18 cellular contexts compared by ENCODE assay signal in the genomic region with DNA sequence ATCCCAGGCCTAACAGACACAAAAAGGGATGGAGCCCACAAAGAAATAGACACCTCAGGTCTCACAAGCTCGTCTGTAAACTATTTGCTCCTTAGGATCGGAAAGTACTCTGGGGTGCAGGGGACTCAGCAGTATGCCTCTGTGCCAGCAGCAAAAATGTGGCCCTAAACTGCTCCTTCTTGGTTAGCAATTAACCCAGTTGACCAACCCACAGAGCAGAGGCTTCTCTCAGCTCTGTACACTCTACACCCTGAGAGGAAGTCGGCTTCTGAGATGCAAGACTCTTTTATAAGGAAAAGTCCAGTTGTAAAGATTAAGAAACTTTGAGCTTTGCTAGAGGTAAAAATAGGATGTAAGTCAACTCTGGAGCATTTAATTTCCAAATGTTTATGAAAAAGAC.
A peak's percentile ranks its signal among the peaks of the same experiment; 100 is the strongest.
DNase-seq lines count a peak whose midpoint lies in the region; ATAC-seq and TF ChIP-seq lines count a peak whose summit lies in the region.
"Had no signal": no experiment of that assay in that cellular context is flagged by ENCODE, and none has a peak within 500 bp of the region (broad histone marks: within the 10 kb centered on the region; RNA-seq: fewer than 3 reads in every experiment).

No MANE protein-coding gene starts in this region.

- no peak overlapping the region for H2AFZ ChIP-seq in IMR-90 (replicated peaks; ENCODE audit: low read length, poor library complexity)
- H2AFZ ChIP-seq: parathyroid adenoma had no signal

- H4K20me1 ChIP-seq in IMR-90 (ENCODE audit: insufficient read depth, low read length): no peaks in the 10 kb centered on the region; the same call in 1 of the 2 replicates

- no peak overlapping the region for H2BK120ac ChIP-seq in IMR-90 (ENCODE audit: low read depth, low read length)

- no peaks in the 10 kb centered on the region for H3K36me3 ChIP-seq in IMR-90 (ENCODE audit: control insufficient read depth, insufficient read depth, low read length)

- in situ Hi-C loops in IMR-90 (cut with MboI; ENCODE audit: low sequenced_read_pairs) (no loop called here), GM13977 (cut with MboI; ENCODE audit: low pct_unique_long_range_greater_than_20kb, low sequenced_read_pairs, unreplicated experiment) (no loop called here)

- no peak overlapping the region for H2BK5ac ChIP-seq in IMR-90 (ENCODE audit: low read depth, low read length, poor library complexity, severe bottlenecking)

- 0 out of 2 replicates have a peak, but pooled peaks cover 2% of the 10 kb centered on the region for H3K4me1 ChIP-seq in IMR-90 (ENCODE audit: control insufficient read depth, insufficient read depth, low read length)
- H3K4me1 ChIP-seq: Caco-2, parathyroid adenoma had no signal

- H4K91ac ChIP-seq in IMR-90 (ENCODE audit: insufficient read depth, low read depth, low read length): no peak overlapping the region

- no peak for DNase-seq in IMR-90
- DNase-seq in SW 1271 (lab: John Stamatoyannopoulos, UW): no peak
- no peak for DNase-seq in stimulated activated CD4-positive, alpha-beta T cell treated with anti-CD3 and anti-CD28 coated beads, Interleukin-12 subunit alpha, Interleukin-12 subunit beta, amount 100 ng/mL, for 4 hours
- DNase-seq in GM13977 (ENCODE audit: low spot score): no peak
- DNase-seq in NCI-H1930 (lab: John Stamatoyannopoulos, UW): no peak
- DNase-seq: activated CD4-positive, CD25-positive, alpha-beta regulatory T cell treated with anti-CD3 and anti-CD28 coated beads, Interleukin-2, amount 50 U/mL, for 72 hours; activated naive CD8-positive, alpha-beta T cell treated with anti-CD3 and anti-CD28 coated beads for 36 hours; activated T-cell treated with anti-CD3 and anti-CD28 coated beads for 4 hours; Caco-2; head of caudate nucleus; KBM-7; kidney glomerular epithelial cell; NCI-H1436; NCI-H446 treated with DMSO at 0.1 percent for 48 hours had no signal

- H2AK5ac ChIP-seq in IMR-90 (ENCODE audit: low read depth, low read length): no peak overlapping the region

- POLR2A ChIA-PET in IMR-90 (lab: Charles Lee; ENCODE audit: unreplicated experiment): no interaction called here

- no peak overlapping the region for H3K4ac ChIP-seq in IMR-90 (ENCODE audit: low read depth, low read length)

- no peaks in the 10 kb centered on the region; the same call in 1 of the 2 replicates for H3K27me3 ChIP-seq in IMR-90 (ENCODE audit: control insufficient read depth, insufficient read depth, low read length)

- no peak overlapping the region for H3K56ac ChIP-seq in IMR-90 (ENCODE audit: extremely low read depth, insufficient read depth, low read length)

- H3K4me2 ChIP-seq in IMR-90 (ENCODE audit: low read depth, low read length): no peak overlapping the region

- H2BK15ac ChIP-seq in IMR-90 (ENCODE audit: low read depth, low read length): no peak overlapping the region

- no peaks in the 10 kb centered on the region for H3K9me3 ChIP-seq in IMR-90 (ENCODE audit: control insufficient read depth, insufficient read depth, low read length)
- H3K9me3 ChIP-seq: Caco-2 had no signal

- intact Hi-C loops in IMR-90 (cut with micrococcal nuclease): no loop called here

- H4K5ac ChIP-seq in IMR-90 (ENCODE audit: low read depth, low read length): no peak overlapping the region

- CTCF ChIA-PET in IMR-90 (lab: Yijun Ruan, JAX): no interaction called here

- BruUV-seq in IMR-90 (replicated peaks; lab: Mats Ljungman, UMichigan): no TSS peak

- peak overlapping the region in 1 of 2 experiments; percentile 48; a peak in 1 of 4 replicates for H4K8ac ChIP-seq in IMR-90 (ENCODE audit: low read depth in 2 of 2, low read length in 2 of 2)

- H3K14ac ChIP-seq in IMR-90 (replicated peaks; ENCODE audit: low read depth, low read length): peak overlapping the region; percentile 29; the same call in 1 of the 2 replicates

- TF ChIP-seq RAD21 in IMR-90 (IDR thresholded peaks at IDR 0.05; ENCODE audit: low read length): no peak

- WGBS in IMR-90 (ENCODE audit: extremely low coverage in 2 of 2, insufficient read length in 1 of 2), 2 experiments: 40% methylated on average over 1 of the region's 3 CpGs; no CpG with 5 or more reads in 1 of the 2 experiments

- no peak overlapping the region for H3K4me3 ChIP-seq in IMR-90 (ENCODE audit: insufficient read depth, low read depth, low read length)

- peak overlapping the region; percentile 23 for H2AK9ac ChIP-seq in IMR-90 (replicated peaks; ENCODE audit: low read depth, low read length, poor library complexity)

- TF ChIP-seq POLR2A in IMR-90 (IDR thresholded peaks at IDR 0.05; ENCODE audit: low read depth, low read length): no peak

- no peaks in the 10 kb centered on the region for H3K79me1 ChIP-seq in IMR-90 (ENCODE audit: low read depth in 1 of 2, low read length in 2 of 2)

- TF ChIP-seq CTCF in IMR-90 (conservative IDR thresholded peaks at IDR 0.05; ENCODE audit: low read depth, low read length) (no peak), GM13977 (IDR thresholded peaks at IDR 0.05; ENCODE audit: extremely low read depth, insufficient read depth, missing control alignments) (no peak)

- no peak overlapping the region for H3K23ac ChIP-seq in IMR-90 (ENCODE audit: low read depth, low read length)

- no peak overlapping the region for H3K18ac ChIP-seq in IMR-90 (ENCODE audit: low read depth, low read length)

- dilution Hi-C loops in IMR-90 (cut with HindIII; ENCODE audit: low sequenced_read_pairs, unreplicated experiment): no loop called here

- no peak overlapping the region for H3K9ac ChIP-seq in IMR-90 (ENCODE audit: low read depth, low read length)
- H3K9ac ChIP-seq: parathyroid adenoma had no signal

- H3K27ac ChIP-seq in IMR-90 (ENCODE audit: insufficient read depth, low read length): no peak overlapping the region
- H3K27ac ChIP-seq: parathyroid adenoma had no signal

- peak; percentile 86 for ATAC-seq in GM18498 (IDR thresholded peaks at IDR 0.05; ENCODE audit: unreplicated experiment)
- ATAC-seq in GM19452 (IDR thresholded peaks at IDR 0.05; ENCODE audit: unreplicated experiment): peak; percentile 88
- ATAC-seq in HG02938 (IDR thresholded peaks at IDR 0.05; ENCODE audit: unreplicated experiment): peak; percentile 73
- no peak for ATAC-seq in IMR-90 (ENCODE audit: low read depth)

- H2BK20ac ChIP-seq in IMR-90 (ENCODE audit: low read depth, low read length): no peak overlapping the region

- no peaks in the 10 kb centered on the region for H3K9me1 ChIP-seq in IMR-90 (ENCODE audit: insufficient read depth, low read length)

TF ChIP-seq in IMR-90, 13 proteins besides CTCF, POLR2A, EP300 and RAD21:
- TF ChIP-seq RCOR1 (IDR thresholded peaks at IDR 0.05; ENCODE audit: insufficient replicate concordance, low read length) (no peak), MAFK (IDR thresholded peaks at IDR 0.05; ENCODE audit: low read depth, low read length) (no peak), NFE2L2 (IDR thresholded peaks at IDR 0.05; ENCODE audit: low read depth, low read length) (no peak), MXI1 (IDR thresholded peaks at IDR 0.05; ENCODE audit: borderline replicate concordance, low read depth, low read length) (no peak), RFX5 (IDR thresholded peaks at IDR 0.05; ENCODE audit: low read depth, low read length) (no peak), MAZ (IDR thresholded peaks at IDR 0.05; ENCODE audit: borderline replicate concordance, low read depth, low read length) (no peak), CHD1 (IDR thresholded peaks at IDR 0.05; ENCODE audit: low read depth, low read length) (no peak), SMC3 (IDR thresholded peaks at IDR 0.05; ENCODE audit: low read depth, low read length) (no peak), BHLHE40 (IDR thresholded peaks at IDR 0.05; ENCODE audit: low read depth, low read length) (no peak), FOS (IDR thresholded peaks at IDR 0.05; ENCODE audit: low read depth, low read length) (no peak), CEBPB (IDR thresholded peaks at IDR 0.05; ENCODE audit: low read depth, low read length) (no peak)
- TF ChIP-seq, protein P1, sequence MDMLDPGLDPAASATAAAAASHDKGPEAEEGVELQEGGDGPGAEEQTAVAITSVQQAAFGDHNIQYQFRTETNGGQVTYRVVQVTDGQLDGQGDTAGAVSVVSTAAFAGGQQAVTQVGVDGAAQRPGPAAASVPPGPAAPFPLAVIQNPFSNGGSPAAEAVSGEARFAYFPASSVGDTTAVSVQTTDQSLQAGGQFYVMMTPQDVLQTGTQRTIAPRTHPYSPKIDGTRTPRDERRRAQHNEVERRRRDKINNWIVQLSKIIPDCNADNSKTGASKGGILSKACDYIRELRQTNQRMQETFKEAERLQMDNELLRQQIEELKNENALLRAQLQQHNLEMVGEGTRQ (IDR thresholded peaks at IDR 0.05; ENCODE audit: low read depth, low read length): no peak
- TF ChIP-seq, protein P2, sequence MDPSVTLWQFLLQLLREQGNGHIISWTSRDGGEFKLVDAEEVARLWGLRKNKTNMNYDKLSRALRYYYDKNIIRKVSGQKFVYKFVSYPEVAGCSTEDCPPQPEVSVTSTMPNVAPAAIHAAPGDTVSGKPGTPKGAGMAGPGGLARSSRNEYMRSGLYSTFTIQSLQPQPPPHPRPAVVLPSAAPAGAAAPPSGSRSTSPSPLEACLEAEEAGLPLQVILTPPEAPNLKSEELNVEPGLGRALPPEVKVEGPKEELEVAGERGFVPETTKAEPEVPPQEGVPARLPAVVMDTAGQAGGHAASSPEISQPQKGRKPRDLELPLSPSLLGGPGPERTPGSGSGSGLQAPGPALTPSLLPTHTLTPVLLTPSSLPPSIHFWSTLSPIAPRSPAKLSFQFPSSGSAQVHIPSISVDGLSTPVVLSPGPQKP (IDR thresholded peaks at IDR 0.05; ENCODE audit: borderline replicate concordance, low read depth, low read length): no peak
TF ChIP-seq in IMR-90: peak in this region for 0.
